In the genomic region with DNA sequence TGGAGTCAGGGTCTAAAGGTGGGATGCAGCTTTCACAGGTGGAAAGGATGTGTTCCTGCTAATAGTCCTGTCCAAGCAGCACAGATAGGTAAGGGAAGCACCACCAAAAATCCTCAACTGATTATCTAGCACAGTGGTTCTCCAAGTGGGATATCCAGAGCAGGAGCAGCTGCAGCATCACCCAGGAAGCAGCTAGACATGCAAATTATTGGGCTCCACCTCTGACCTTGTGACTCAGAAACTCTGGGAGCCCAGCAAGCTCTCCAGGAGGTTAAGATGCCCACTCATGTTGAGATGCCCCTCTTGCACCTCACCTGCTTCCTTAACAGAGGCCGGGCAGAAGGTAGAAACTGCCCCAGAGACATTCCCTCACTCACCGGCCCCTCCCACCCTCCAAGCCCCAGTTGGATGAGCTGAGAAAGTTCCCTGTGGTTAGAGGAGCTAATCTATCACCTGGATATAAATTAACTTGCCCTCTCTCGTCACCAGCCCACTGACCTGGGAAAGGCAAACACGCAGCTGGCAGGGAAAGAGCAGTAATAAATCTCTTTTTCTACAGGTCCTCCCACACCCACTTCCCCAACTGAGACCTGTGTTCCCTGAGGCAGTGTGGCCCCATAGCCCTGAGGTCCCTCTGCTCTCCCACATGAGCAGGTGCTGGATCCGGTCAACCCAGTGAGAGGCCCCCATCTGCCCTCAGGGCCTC, we compare ENCODE assay signal across 16 cellular contexts. TPM values are rescaled to one million over a fixed set of nuclear protein-coding genes. Genes with fewer than 3 reads are reported as not detected.
DNase-seq lines count a peak whose midpoint lies in the region; ATAC-seq, FAIRE-seq and TF ChIP-seq lines count a peak whose summit lies in the region.
"Had no signal": no experiment of that assay in that cellular context is flagged by ENCODE, and none has a peak within 500 bp of the region (broad histone marks: within the 10 kb centered on the region; RNA-seq: fewer than 3 reads in every experiment).

No MANE protein-coding gene starts in this region.

- no peaks in the 10 kb centered on the region for H3K79me1 ChIP-seq in H9 (ENCODE audit: insufficient read depth, low read depth, low read length, poor library complexity, severe bottlenecking)

- H3K27me3 ChIP-seq in H9 (ENCODE audit: insufficient read depth, low read length) (no peaks in the 10 kb centered on the region), left ventricle myocardium inferior (ENCODE audit: low read depth) (no peaks in the 10 kb centered on the region), small intestine (ENCODE audit: control insufficient read depth in 2 of 2, insufficient read depth in 2 of 2, low read length in 2 of 2) (no peaks in the 10 kb centered on the region), SK-N-SH (ENCODE audit: insufficient read depth) (peaks cover 13% of the 10 kb centered on the region; the same call in 1 of the 2 replicates)
- H3K27me3 ChIP-seq: ovary had no signal

- H3K56ac ChIP-seq in H9 (ENCODE audit: insufficient read length, low read depth, low read length), result no peak overlapping the region

- no peak overlapping the region for H2BK20ac ChIP-seq in H9 (ENCODE audit: low read depth, low read length, poor library complexity, severe bottlenecking)

- H3K36me3 ChIP-seq in left ventricle myocardium inferior, result no peaks in the 10 kb centered on the region
- H3K36me3 ChIP-seq in small intestine (ENCODE audit: control insufficient read depth in 2 of 2, insufficient read depth in 2 of 2, low read length in 2 of 2), result no peaks in the 10 kb centered on the region
- H3K36me3 ChIP-seq in SK-N-SH (replicated peaks in 1 of 2; ENCODE audit: control insufficient read depth in 1 of 2, insufficient read depth in 2 of 2, low read length in 1 of 2), result no peaks in the 10 kb centered on the region
- H3K36me3 ChIP-seq: lower lobe of right lung, ovary had no signal

- H3K27ac Mint-ChIP-seq in H9, result no peak overlapping the region; a peak in 1 of 7 replicates
- H3K27ac Mint-ChIP-seq: activated naive CD8-positive, alpha-beta T cell treated with anti-CD3 and anti-CD28 coated beads, Interleukin-2, amount 50 U/mL, for 24 hours; stimulated activated naive CD8-positive, alpha-beta T cell treated with anti-CD3 and anti-CD28 coated beads, Interleukin-15, amount 100 ng/mL, for 72 hours had no signal

- H2BK15ac ChIP-seq in H9 (ENCODE audit: low read depth, low read length), result no peak overlapping the region

- H3K9me3 Mint-ChIP-seq in H9, result no peaks in the 10 kb centered on the region; a peak in 1 of 5 replicates
- H3K9me3 Mint-ChIP-seq: activated naive CD8-positive, alpha-beta T cell treated with anti-CD3 and anti-CD28 coated beads, Interleukin-2, amount 50 U/mL, for 24 hours; stimulated activated naive CD8-positive, alpha-beta T cell treated with anti-CD3 and anti-CD28 coated beads, Interleukin-15, amount 100 ng/mL, for 72 hours had no signal

- H2BK12ac ChIP-seq in H9 (ENCODE audit: insufficient read length, low read depth, low read length), result no peak overlapping the region

- H3K27ac ChIP-seq in H9 (ENCODE audit: insufficient read length, low read depth, low read length), result no peak overlapping the region
- H3K27ac ChIP-seq in left ventricle myocardium inferior (replicated peaks), result peak overlapping the region; percentile 89
- H3K27ac ChIP-seq in small intestine (ENCODE audit: low read depth in 1 of 2, low read length in 1 of 2), result peak overlapping the region; percentile 41 to 64
- H3K27ac ChIP-seq in SK-N-SH (ENCODE audit: low read depth in 2 of 2, low read length in 1 of 2), result no peak overlapping the region
- H3K27ac ChIP-seq: lower lobe of right lung, ovary had no signal

- no peaks in the 10 kb centered on the region for H3K79me2 ChIP-seq in H9 (ENCODE audit: insufficient read depth, low read length)
- H3K79me2 ChIP-seq in SK-N-SH (ENCODE audit: insufficient read depth), result no peaks in the 10 kb centered on the region

- no peak overlapping the region for H3K4me2 ChIP-seq in H9 (ENCODE audit: insufficient read depth, insufficient read length, low read length)
- H3K4me2 ChIP-seq in SK-N-SH, result no peak overlapping the region

- no peaks in the 10 kb centered on the region; a peak in 1 of 7 replicates for H3K36me3 Mint-ChIP-seq in H9 (ENCODE audit: insufficient read depth in 1 of 3, low read depth in 3 of 3)

- no peak overlapping the region for H3T11ph ChIP-seq in H9 (ENCODE audit: low read length)

- TF ChIP-seq EP300 in SK-N-SH (IDR thresholded peaks at IDR 0.05; ENCODE audit: borderline replicate concordance in 1 of 2, low read depth in 1 of 2, low read length in 1 of 2), result no peak

- H2BK120ac ChIP-seq in H9 (ENCODE audit: low read depth, low read length, poor library complexity, severe bottlenecking), result no peak overlapping the region

- no peak for TF ChIP-seq RAD21 in SK-N-SH (IDR thresholded peaks at IDR 0.05; ENCODE audit: low read length)

- H3K4ac ChIP-seq in H9 (ENCODE audit: low read depth, low read length), result no peak overlapping the region

- POLR2A ChIA-PET in SK-N-SH (lab: Yijun Ruan, JAX), result no interaction called here

- H3K9me2 ChIP-seq in SK-N-SH, result no peaks in the 10 kb centered on the region

- H3K4me1 Mint-ChIP-seq in H9, result peaks cover 18 to 50% of the 10 kb centered on the region in 2 experiments
- H3K4me1 Mint-ChIP-seq: activated naive CD8-positive, alpha-beta T cell treated with anti-CD3 and anti-CD28 coated beads, Interleukin-2, amount 50 U/mL, for 24 hours; stimulated activated naive CD8-positive, alpha-beta T cell treated with anti-CD3 and anti-CD28 coated beads, Interleukin-15, amount 100 ng/mL, for 72 hours had no signal

- TF ChIP-seq CTCF in H9 (conservative IDR thresholded peaks at IDR 0.05) (no peak), left ventricle myocardium inferior (IDR thresholded peaks at IDR 0.05; ENCODE audit: borderline replicate concordance) (no peak), SK-N-SH (IDR thresholded peaks at IDR 0.05) (no peak)

- H3K23ac ChIP-seq in H9 (ENCODE audit: insufficient read length, low read depth, low read length), result no peak overlapping the region

- no peaks in the 10 kb centered on the region for H3K9me3 ChIP-seq in H9 (ENCODE audit: control insufficient read depth, low read depth, low read length)
- no peaks in the 10 kb centered on the region for H3K9me3 ChIP-seq in left ventricle myocardium inferior (replicated peaks)
- no peaks in the 10 kb centered on the region for H3K9me3 ChIP-seq in small intestine (ENCODE audit: control insufficient read depth, low read depth)
- H3K9me3 ChIP-seq in SK-N-SH, result no peaks in the 10 kb centered on the region
- H3K9me3 ChIP-seq: lower lobe of right lung, ovary had no signal

- no peak overlapping the region for H2AFZ ChIP-seq in H9 (ENCODE audit: low read length)
- no peak overlapping the region for H2AFZ ChIP-seq in SK-N-SH (ENCODE audit: low read depth)

- no peak overlapping the region for H3K4me3 ChIP-seq in left ventricle myocardium inferior
- no peak overlapping the region for H3K4me3 ChIP-seq in small intestine (ENCODE audit: low read depth in 1 of 2, low read length in 2 of 2)
- H3K4me3 ChIP-seq in SK-N-SH (ENCODE audit: low read depth in 2 of 2, low read length in 1 of 2), result no peak overlapping the region
- H3K4me3 ChIP-seq: lower lobe of right lung, ovary had no signal

- no peak overlapping the region for H3K9ac ChIP-seq in H9 (ENCODE audit: extremely low read depth, insufficient read length, low read length)
- H3K9ac ChIP-seq in SK-N-SH, result no peak overlapping the region

- ATAC-seq in HG03039 (IDR thresholded peaks at IDR 0.05; ENCODE audit: unreplicated experiment), result no peak
- ATAC-seq: activated naive CD8-positive, alpha-beta T cell treated with anti-CD3 and anti-CD28 coated beads, Interleukin-2, amount 50 U/mL, for 24 hours; lower lobe of right lung; stimulated activated naive CD8-positive, alpha-beta T cell treated with anti-CD3 and anti-CD28 coated beads, Interleukin-15, amount 100 ng/mL, for 72 hours had no signal

- no peak overlapping the region for H4K8ac ChIP-seq in H9 (replicated peaks; ENCODE audit: insufficient read length, low read depth, low read length)

- WGBS in H9 (ENCODE audit: extremely low coverage, insufficient read length, low lambda C conversion rate), result no CpG with 5 or more reads among the region's 5 CpGs
- 5 to 24% (median 13%) methylated on average over 5 of the region's 5 CpGs for WGBS in small intestine, 3 donors
- WGBS in SK-N-SH (ENCODE audit: low lambda C conversion rate), result 57% methylated on average over 4 of the region's 5 CpGs

- intact Hi-C loops in left ventricle myocardium inferior (cut with micrococcal nuclease), result no loop called here

- DNase-seq in H9 (no peak), NCI-H526 treated with DMSO at 0.1 percent for 48 hours (lab: John Stamatoyannopoulos, UW) (peak; percentile 36), left ventricle myocardium inferior (no peak), small intestine (peak; percentile 88), SK-N-SH (no peak)
- DNase-seq in activated effector memory CD4-positive, alpha-beta T cell treated with anti-CD3 and anti-CD28 coated beads, Interleukin-2, amount 50 U/mL, for 16 hours, result no peak
- DNase-seq: activated CD8-positive, alpha-beta memory T cell treated with anti-CD3 and anti-CD28 coated beads, Interleukin-2, amount 50 U/mL, for 4 hours; activated naive CD8-positive, alpha-beta T cell treated with anti-CD3 and anti-CD28 coated beads, Interleukin-2, amount 50 U/mL, for 24 hours; foreskin fibroblast; H7; NCI-H2171 treated with DMSO at 0.1 percent for 48 hours; stimulated activated naive CD8-positive, alpha-beta T cell treated with anti-CD3 and anti-CD28 coated beads, Interleukin-15, amount 100 ng/mL, for 72 hours had no signal

- H3K4me1 ChIP-seq in H9 (ENCODE audit: insufficient read depth, low read length), result peaks cover 2% of the 10 kb centered on the region
- H3K4me1 ChIP-seq in left ventricle myocardium inferior, result peaks cover 99% of the 10 kb centered on the region
- peaks cover 0 to 9% of the 10 kb centered on the region in 2 donors for H3K4me1 ChIP-seq in small intestine (ENCODE audit: control insufficient read depth in 2 of 2, insufficient read depth in 1 of 2, low read depth in 1 of 2, low read length in 1 of 2)
- H3K4me1 ChIP-seq in SK-N-SH (ENCODE audit: control insufficient read depth in 1 of 2, insufficient read depth in 2 of 2, low read depth in 1 of 2, low read length in 1 of 2), result no peaks in the 10 kb centered on the region; a peak in 1 of 4 replicates
- H3K4me1 ChIP-seq: lower lobe of right lung had no signal

- CTCF ChIA-PET in SK-N-SH (lab: Yijun Ruan, JAX), result interaction anchor here (0.9 to 1.3 kb wide), 2 partner anchors 26 to 83 kb away, joined by 3 read pairs; no protein-coding TSS in a partner anchor

- no peak overlapping the region for H2BK5ac ChIP-seq in H9 (ENCODE audit: insufficient read length, low read length)

- H4K5ac ChIP-seq in H9 (ENCODE audit: insufficient read length, low read depth, low read length), result no peak overlapping the region

- peaks cover 2% of the 10 kb centered on the region for H3K27me3 Mint-ChIP-seq in H9 (ENCODE audit: low read depth)
- H3K27me3 Mint-ChIP-seq: activated naive CD8-positive, alpha-beta T cell treated with anti-CD3 and anti-CD28 coated beads, Interleukin-2, amount 50 U/mL, for 24 hours; stimulated activated naive CD8-positive, alpha-beta T cell treated with anti-CD3 and anti-CD28 coated beads, Interleukin-15, amount 100 ng/mL, for 72 hours had no signal

- H3F3A ChIP-seq in SK-N-SH (replicated peaks; ENCODE audit: insufficient read depth), result no peaks in the 10 kb centered on the region

- peaks cover 4% of the 10 kb centered on the region for H3K23me2 ChIP-seq in H9 (ENCODE audit: insufficient read length, low read depth, low read length, poor library complexity, severe bottlenecking)

- no peak overlapping the region for H4K91ac ChIP-seq in H9 (ENCODE audit: insufficient read length, low read depth, low read length)

- no peaks in the 10 kb centered on the region for H4K20me1 ChIP-seq in H9 (ENCODE audit: control insufficient read depth, insufficient read depth, insufficient read length)
- H4K20me1 ChIP-seq in SK-N-SH (ENCODE audit: insufficient read depth), result no peaks in the 10 kb centered on the region

- no peak overlapping the region for H3K14ac ChIP-seq in H9 (ENCODE audit: insufficient read depth, low read length)

- peak overlapping the region; percentile 15 for H3K18ac ChIP-seq in H9 (ENCODE audit: insufficient read length, low read depth, low read length)

- H2AK5ac ChIP-seq in H9 (ENCODE audit: insufficient read length, low read length), result no peak overlapping the region

- FAIRE-seq in small intestine (lab: Jason Lieb, UNC), result no peak

- no peak overlapping the region for H3K4me3 Mint-ChIP-seq in H9
- H3K4me3 Mint-ChIP-seq: activated naive CD8-positive, alpha-beta T cell treated with anti-CD3 and anti-CD28 coated beads, Interleukin-2, amount 50 U/mL, for 24 hours; stimulated activated naive CD8-positive, alpha-beta T cell treated with anti-CD3 and anti-CD28 coated beads, Interleukin-15, amount 100 ng/mL, for 72 hours had no signal

RNA-seq across cellular contexts. Expression of a gene that starts 39.3 kb away (rescaled TPM):
- total RNA-seq in H9 (2021), result 5.0 and 6.1 TPM in 2 replicates
- total RNA-seq in left ventricle myocardium inferior, result 249 TPM
- polyA plus RNA-seq in small intestine, result 1 to 10 TPM in 2 of 3 donors, under 1 TPM in 1; 0.67 to 6.9 (median 3.2) TPM
- 0.21 and 0.23 TPM in 2 replicates for polyA plus RNA-seq in SK-N-SH (2012; rRNA removed)
- polyA plus RNA-seq in SK-N-SH (2012; cell fraction: cytosol; rRNA removed), result 0.13 and 0.48 TPM in 2 replicates
- 0.13 and 0.38 TPM in 2 replicates for polyA plus RNA-seq in SK-N-SH (2012; cell fraction: nucleus; rRNA removed)
- total RNA-seq: RPMI7951 had no signal

Comparison
In these comparisons a context has a peak if more than half of its experiments do, and no peak if none do; other contexts are left out.
1. DNase-seq: peak in NCI-H526 treated with DMSO at 0.1 percent for 48 hours (single experiment) and small intestine (single experiment); none in H9 (single experiment), left ventricle myocardium inferior (single experiment), activated effector memory CD4-positive, alpha-beta T cell treated with anti-CD3 and anti-CD28 coated beads, Interleukin-2, amount 50 U/mL, for 16 hours (single experiment) and SK-N-SH (single experiment).
2. H3K27ac ChIP-seq: peak in left ventricle myocardium inferior (single experiment) and small intestine (2 of 2); none in H9 (single experiment) and SK-N-SH (0 of 2).
3. RNA of a gene that starts 39.3 kb away (total RNA-seq): 249 TPM in left ventricle myocardium inferior (single experiment); 5.0 to 6.1 TPM in H9; every median in the first group is over 10 times any median in the second.